Comparison of ENCODE assay signal across 8 cellular contexts in the genomic region with DNA sequence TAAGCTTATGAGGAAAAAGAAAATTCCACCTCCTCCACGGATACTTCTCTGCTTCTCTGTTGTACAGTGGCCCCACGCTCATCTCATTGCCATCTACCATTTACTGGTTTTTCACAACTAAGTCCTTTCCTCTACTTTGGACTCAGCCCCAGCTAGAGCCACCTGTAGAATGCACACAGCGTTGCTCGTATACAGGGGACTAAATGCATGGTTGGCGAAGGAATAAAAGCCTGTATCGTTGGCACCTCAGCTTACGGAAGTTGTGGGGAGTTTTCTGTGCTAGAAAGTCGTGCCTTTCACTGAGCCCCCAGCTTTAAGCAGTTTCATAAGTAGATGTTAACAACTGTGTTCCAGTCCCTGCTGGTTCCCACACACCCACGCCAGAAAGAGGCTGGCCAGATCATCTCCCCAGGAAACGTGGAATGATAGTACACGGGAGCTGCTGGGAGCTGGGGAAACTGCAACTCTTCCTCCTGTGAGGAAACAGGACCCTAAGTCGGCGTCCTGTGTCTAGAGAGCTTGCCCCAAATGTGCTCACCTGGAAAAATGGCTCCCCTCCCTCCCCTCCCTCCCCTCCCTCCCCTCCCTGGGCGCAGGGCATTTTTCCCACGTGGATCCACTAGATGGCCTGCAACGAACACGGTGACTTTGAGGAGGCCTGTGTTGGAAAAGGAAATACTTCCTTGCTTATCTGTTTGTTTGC. TPM values are rescaled to one million over a fixed set of nuclear protein-coding genes. Genes with fewer than 3 reads are reported as not detected.
DNase-seq lines count a peak whose midpoint lies in the region; ATAC-seq and TF ChIP-seq lines count a peak whose summit lies in the region.

No MANE protein-coding gene starts in this region.

- H3K36me3 ChIP-seq in lower lobe of right lung (no peaks in the 10 kb centered on the region), aorta (ENCODE audit: control insufficient read depth in 1 of 2, insufficient read depth in 2 of 2, low read length in 1 of 2) (no peaks in the 10 kb centered on the region)

- H3K9me3 ChIP-seq in lower lobe of right lung: no peaks in the 10 kb centered on the region
- no peaks in the 10 kb centered on the region for H3K9me3 ChIP-seq in aorta (ENCODE audit: control insufficient read depth, low read length)

- H3K4me1 ChIP-seq in lower lobe of right lung: peaks cover 32% of the 10 kb centered on the region
- no peaks in the 10 kb centered on the region for H3K4me1 ChIP-seq in aorta (ENCODE audit: control insufficient read depth in 1 of 2, insufficient read depth in 2 of 2, low read length in 2 of 2)

- no peaks in the 10 kb centered on the region for H3K27me3 ChIP-seq in lower lobe of right lung (ENCODE audit: low read depth)
- no peaks in the 10 kb centered on the region for H3K27me3 ChIP-seq in aorta (ENCODE audit: control insufficient read depth in 1 of 2, insufficient read depth in 2 of 2, low read length in 1 of 2)

- WGBS in aorta, 2 donors: 30 to 34% methylated on average over 16 to 17 of the region's 17 CpGs

- H3K4me3 ChIP-seq in lower lobe of right lung: no peak overlapping the region
- H3K4me3 ChIP-seq in aorta (ENCODE audit: low read length in 2 of 2): no peak overlapping the region

- TF ChIP-seq CTCF in lower lobe of right lung (IDR thresholded peaks at IDR 0.05): peak; percentile 31

- H3K27ac ChIP-seq in lower lobe of right lung (no peak overlapping the region), aorta (ENCODE audit: low read depth in 1 of 2, low read length in 2 of 2) (no peak overlapping the region)

- DNase-seq in Daoy (ENCODE audit: low read depth): peak; percentile 66
- peak; percentile 25 for DNase-seq in NCI-H2107 (lab: John Stamatoyannopoulos, UW)
- DNase-seq in cerebellum (ENCODE audit: low spot score): peak; percentile 45
- DNase-seq in lower lobe of right lung: no peak
- no peak for DNase-seq in GDM1 (lab: John Stamatoyannopoulos, UW)
- no peak for DNase-seq in aorta
- no peak for DNase-seq in amniotic stem cell (lab: John Stamatoyannopoulos, UW)

- intact Hi-C loops in lower lobe of right lung (cut with DNase I): no loop called here
- intact Hi-C loops in aorta (cut with DNase I): loop anchor here (2.0 to 5.0 kb wide), 3 partner anchors 101 to 314 kb away; no protein-coding TSS in a partner anchor

- ATAC-seq in lower lobe of right lung (peak; percentile 53 to 64), aorta (ENCODE audit: low FRiP score) (no peak), HG03097 (IDR thresholded peaks at IDR 0.05; ENCODE audit: low FRiP score, unreplicated experiment) (no peak)

RNA-seq across cellular contexts. Expression of a gene that starts 43.7 kb away (rescaled TPM):
- total RNA-seq in Daoy (2014; rRNA removed; shearing (Covaris generic)): 0.69 and 4.6 TPM in 2 replicates
- total RNA-seq in cerebellum (0.36 TPM), lower lobe of right lung (not detected), aorta (1 to 10 TPM in 1 of 2 donors, under 1 TPM in 1; 0.96 to 1.0 TPM)
- 1 to 10 TPM in 1 of 2 donors, not detected in 1; 2.1 TPM for polyA plus RNA-seq in aorta

Comparison
In these comparisons a context has a peak if more than half of its experiments do, and no peak if none do; other contexts are left out.
1. DNase-seq: peak in Daoy (single experiment), NCI-H2107 (single experiment) and cerebellum (single experiment); none in lower lobe of right lung (single experiment), GDM1 (single experiment), aorta (0 of 2) and amniotic stem cell (single experiment).
2. ATAC-seq: peak in lower lobe of right lung (2 of 2); none in aorta (single experiment) and HG03097 (single experiment).